7 cellular contexts compared by ENCODE assay signal in genomic region chr2:240136671-240137292, GRCh38. TPM values are rescaled to one million over a fixed set of nuclear protein-coding genes. Genes with fewer than 3 reads are reported as not detected.
A peak's percentile ranks its signal among the peaks of the same experiment; 100 is the strongest.
DNase-seq lines count a peak whose midpoint lies in the region; ATAC-seq lines count a peak whose summit lies in the region.

No MANE protein-coding gene starts in this region.

- H3K4me1 Mint-ChIP-seq in activated naive CD8-positive, alpha-beta T cell treated with anti-CD3 and anti-CD28 coated beads, Interleukin-2, amount 10 ng/mL, durations not matched to agents 7 days and 5 days = peaks cover 18% of the 10 kb centered on the region

- peaks cover 2% of the 10 kb centered on the region for H3K27me3 Mint-ChIP-seq in activated naive CD8-positive, alpha-beta T cell treated with anti-CD3 and anti-CD28 coated beads, Interleukin-2, amount 10 ng/mL, durations not matched to agents 7 days and 5 days

- no peak for DNase-seq in activated naive CD8-positive, alpha-beta T cell treated with anti-CD3 and anti-CD28 coated beads, Interleukin-2, amount 10 ng/mL, durations not matched to agents 7 days and 5 days
- DNase-seq in stimulated activated CD8-positive, alpha-beta memory T cell treated with anti-CD3 and anti-CD28 coated beads, Interleukin-2, amount 100 ng/mL, for 48 hours (ENCODE audit: low read depth in 2 of 2) = peak; percentile 5 to 11

- H3K27ac Mint-ChIP-seq in activated naive CD8-positive, alpha-beta T cell treated with anti-CD3 and anti-CD28 coated beads, Interleukin-2, amount 10 ng/mL, durations not matched to agents 7 days and 5 days = peak overlapping the region; percentile 85

- peak overlapping the region; percentile 93 for H3K4me3 Mint-ChIP-seq in activated naive CD8-positive, alpha-beta T cell treated with anti-CD3 and anti-CD28 coated beads, Interleukin-2, amount 10 ng/mL, durations not matched to agents 7 days and 5 days

- H3K36me3 Mint-ChIP-seq in activated naive CD8-positive, alpha-beta T cell treated with anti-CD3 and anti-CD28 coated beads, Interleukin-2, amount 10 ng/mL, durations not matched to agents 7 days and 5 days = no peaks in the 10 kb centered on the region

- peak overlapping the region; percentile 91 for H3K4me3 ChIP-seq in iPS-18c (ENCODE audit: insufficient read depth, low read depth, low read length)

- ATAC-seq in GM19438 (IDR thresholded peaks at IDR 0.05; ENCODE audit: low read depth, unreplicated experiment) (peak; percentile 15), HG03354 (IDR thresholded peaks at IDR 0.05; ENCODE audit: poor library complexity, severe bottlenecking, unreplicated experiment) (peak; percentile 17), HG02938 (IDR thresholded peaks at IDR 0.05; ENCODE audit: unreplicated experiment) (no peak), HG03039 (IDR thresholded peaks at IDR 0.05; ENCODE audit: unreplicated experiment) (no peak)
- ATAC-seq in activated naive CD8-positive, alpha-beta T cell treated with anti-CD3 and anti-CD28 coated beads, Interleukin-2, amount 10 ng/mL, durations not matched to agents 7 days and 5 days (ENCODE audit: low read depth) = peak; percentile 23

- H3K9me3 ChIP-seq in iPS-18c (ENCODE audit: control insufficient read depth, insufficient read depth, low read length) = peaks cover 2% of the 10 kb centered on the region

- H3K9me3 Mint-ChIP-seq in activated naive CD8-positive, alpha-beta T cell treated with anti-CD3 and anti-CD28 coated beads, Interleukin-2, amount 10 ng/mL, durations not matched to agents 7 days and 5 days = no peaks in the 10 kb centered on the region

- POLR2A ChIA-PET in activated naive CD8-positive, alpha-beta T cell treated with anti-CD3 and anti-CD28 coated beads, Interleukin-2, amount 10 ng/mL, durations not matched to agents 7 days and 5 days (lab: Charles Lee) = no interaction called here

RNA-seq across cellular contexts. Expression of gene COPS9, which starts 0.7 kb away (rescaled TPM):
- total RNA-seq in activated naive CD8-positive, alpha-beta T cell treated with anti-CD3 and anti-CD28 coated beads, Interleukin-2, amount 10 ng/mL, durations not matched to agents 7 days and 5 days = 10 to 100 TPM; 87.1 to 89.5 TPM

RNA-seq across cellular contexts. Expression of gene OTOS, which starts 3.7 kb away (rescaled TPM):
- not detected for total RNA-seq in activated naive CD8-positive, alpha-beta T cell treated with anti-CD3 and anti-CD28 coated beads, Interleukin-2, amount 10 ng/mL, durations not matched to agents 7 days and 5 days

Comparison
In these comparisons a context has a peak if more than half of its experiments do, and no peak if none do; other contexts are left out.
1. ATAC-seq: peak in GM19438 (single experiment), HG03354 (single experiment) and activated naive CD8-positive, alpha-beta T cell treated with anti-CD3 and anti-CD28 coated beads, Interleukin-2, amount 10 ng/mL, durations not matched to agents 7 days and 5 days (single experiment); none in HG02938 (single experiment) and HG03039 (single experiment).